ENCODE assay signal across 8 cellular contexts in the genomic region with DNA sequence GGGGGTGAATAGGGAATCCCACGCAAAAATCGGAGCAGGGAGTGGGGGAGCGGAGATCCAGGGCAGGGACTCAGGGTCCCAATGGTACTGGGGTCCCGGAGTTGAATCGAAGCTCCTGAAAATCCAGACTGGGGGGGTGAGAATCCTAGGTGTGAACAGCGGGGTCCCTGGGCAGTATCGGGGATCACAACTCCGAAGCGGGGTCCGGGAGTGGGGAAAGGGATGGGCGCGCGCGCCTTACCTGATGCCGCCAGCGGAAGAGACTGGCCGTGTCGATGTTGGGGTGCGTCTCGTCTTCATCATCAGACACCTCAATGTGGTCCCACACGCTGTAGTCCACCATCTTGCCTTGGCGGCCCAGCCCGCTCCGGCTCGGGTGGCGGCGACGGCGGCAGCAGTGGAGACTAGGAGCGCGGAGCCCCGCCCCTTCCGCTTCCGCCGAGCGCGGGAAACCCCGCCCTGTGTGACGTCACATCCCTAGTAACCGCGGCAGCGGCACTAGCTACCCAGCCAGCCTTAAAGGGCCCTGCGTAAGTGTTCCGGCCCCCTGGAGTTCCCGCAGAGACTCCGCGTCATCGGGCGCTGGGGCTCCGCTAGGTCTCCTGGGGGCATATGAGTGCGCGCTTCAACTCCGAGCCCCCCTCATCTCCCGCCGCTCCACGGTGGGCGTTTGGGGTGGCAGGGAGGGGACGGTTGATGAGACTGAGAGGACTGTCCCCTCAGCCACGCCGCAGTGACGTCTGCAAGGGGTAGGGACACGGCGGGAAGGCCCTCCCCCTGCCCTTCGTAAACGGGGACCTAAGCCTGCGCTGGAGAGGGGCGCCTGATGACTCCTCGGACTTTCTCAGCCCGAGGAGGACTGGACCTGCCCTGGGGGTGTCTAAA. TPM values are rescaled to one million over a fixed set of nuclear protein-coding genes. Genes with fewer than 3 reads are reported as not detected.
DNase-seq lines count a peak whose midpoint lies in the region; ATAC-seq, FAIRE-seq and TF ChIP-seq lines count a peak whose summit lies in the region.

Gene CDC37, minus strand, starts transcription at position 406 of the 885 bp plus-strand sequence. Its CDS starts 63 bp downstream, at position 343.

- peaks cover 49% of the 10 kb centered on the region for H3K79me2 ChIP-seq in keratinocyte (ENCODE audit: control insufficient read depth, insufficient read depth, low read length)

- ATAC-seq in GM19025 (IDR thresholded peaks at IDR 0.05; ENCODE audit: low read depth, unreplicated experiment), result peak; percentile 88
- ATAC-seq in HG03342 (IDR thresholded peaks at IDR 0.05; ENCODE audit: unreplicated experiment), result peak; percentile 73

- DNase-seq in AG09309 (ENCODE audit: low read depth) (peak; percentile 79), NCI-H446 (lab: John Stamatoyannopoulos, UW) (peak; percentile 91 to 99), keratinocyte (ENCODE audit: low read depth, low spot score) (peak; percentile 72)
- peak; percentile 92 for DNase-seq in activated CD4-positive, CD25-positive, alpha-beta regulatory T cell treated with anti-CD3 and anti-CD28 coated beads, Interleukin-2, amount 50 U/mL, for 16 hours (ENCODE audit: low read depth, low spot score)
- DNase-seq in central memory CD4-positive, alpha-beta T cell, result peak; percentile 97
- DNase-seq in stimulated activated CD4-positive, alpha-beta T cell treated with anti-CD3 and anti-CD28 coated beads, Interleukin-12 subunit alpha, Interleukin-12 subunit beta, amount 100 ng/mL, for 48 hours (ENCODE audit: low read depth in 2 of 3, low spot score in 1 of 3), result peak; percentile 97 to 99 (median 97)

- peaks cover 21% of the 10 kb centered on the region for H4K20me1 ChIP-seq in keratinocyte (ENCODE audit: control insufficient read depth, extremely low read depth, insufficient read depth, low read length)

- H3K9ac ChIP-seq in keratinocyte (ENCODE audit: control insufficient read depth, extremely low read depth, insufficient read depth, low read length), result peak within 1 kb of the TSS; percentile 91

- H3K4me3 ChIP-seq in AG09309 (ENCODE audit: control insufficient read depth, low read depth, low read length) (peak within 1 kb of the TSS; percentile 96), keratinocyte (ENCODE audit: control insufficient read depth in 2 of 3, extremely low read depth in 1 of 3, insufficient read depth in 2 of 3, low read depth in 1 of 3, low read length in 3 of 3) (peak within 1 kb of the TSS; percentile 91 to 95 (median 93))

- H3K36me3 ChIP-seq in keratinocyte (ENCODE audit: control insufficient read depth in 2 of 2, extremely low read depth in 1 of 2, insufficient read depth in 2 of 2, low read length in 2 of 2), result peaks cover 10% of the 10 kb centered on the region in 2 experiments

- dilution Hi-C loops in keratinocyte (cut with MboI; ENCODE audit: extremely low pct_ligation_motif_present, low sequenced_read_pairs), result no loop called here

- TF ChIP-seq CTCF in AG09309 (IDR thresholded peaks at IDR 0.05; ENCODE audit: control insufficient read depth, insufficient read depth, low read depth, low read length, missing control alignments), result no peak
- no peak for TF ChIP-seq CTCF in keratinocyte (optimal IDR thresholded peaks at IDR 0.05 in 1 of 3, IDR thresholded peaks at IDR 0.05 in 1 of 3, conservative IDR thresholded peaks at IDR 0.05 in 1 of 3; ENCODE audit: extremely low read depth in 1 of 3, insufficient read depth in 2 of 3, low read length in 3 of 3)

- peak within 1 kb of the TSS; percentile 97 for H2AFZ ChIP-seq in keratinocyte (ENCODE audit: control insufficient read depth, low read length)

- no peaks in the 10 kb centered on the region for H3K9me1 ChIP-seq in keratinocyte (ENCODE audit: control insufficient read depth, extremely low read depth, insufficient read depth, low read length)

- no peak for FAIRE-seq in keratinocyte (lab: Jason Lieb, UNC)

- H3K4me2 ChIP-seq in keratinocyte (ENCODE audit: control insufficient read depth, extremely low read depth, insufficient read depth, low read depth, low read length), result peak within 1 kb of the TSS; percentile 98

- peak within 1 kb of the TSS; percentile 84 for H3K27ac ChIP-seq in keratinocyte (ENCODE audit: control insufficient read depth, insufficient read depth, low read length)

- H3K9me3 ChIP-seq in keratinocyte (ENCODE audit: control insufficient read depth, low read depth, low read length), result no peaks in the 10 kb centered on the region

- peaks cover 21% of the 10 kb centered on the region for H3K27me3 ChIP-seq in keratinocyte (ENCODE audit: control insufficient read depth, extremely low read depth, insufficient read depth, low read length)

- H3K4me1 ChIP-seq in keratinocyte (ENCODE audit: control insufficient read depth, extremely low read depth, insufficient read depth, low read length), result peaks cover 25% of the 10 kb centered on the region

RNA-seq across cellular contexts. Expression of gene CDC37, which starts in this region (rescaled TPM):
- polyA plus RNA-seq in keratinocyte, result 376 to 433 TPM (median 415 TPM) in 3 replicates
- 143 TPM for polyA plus RNA-seq in keratinocyte (2011; ENCODE audit: low read depth)
- polyA plus RNA-seq in keratinocyte (2011; cell fraction: cytosol; rRNA removed), result 241 and 430 TPM in 2 replicates
- 881 and 1,043 TPM in 2 replicates for polyA plus RNA-seq in keratinocyte (2011; cell fraction: nucleus; rRNA removed)
- 131 and 287 TPM in 2 replicates for polyA plus RNA-seq in keratinocyte (2012; ENCODE audit: low replicate concordance)
- polyA minus RNA-seq in keratinocyte, result 116 to 216 TPM (median 123 TPM) in 3 replicates
- polyA minus RNA-seq in keratinocyte (2011; cell fraction: cytosol; rRNA and poly(A)+ RNA removed), result 174 TPM
- polyA minus RNA-seq in keratinocyte (2011; cell fraction: nucleus; rRNA and poly(A)+ RNA removed), result 70.1 and 85.3 TPM in 2 replicates

Comparison
In these comparisons a context has a peak if more than half of its experiments do, and no peak if none do; other contexts are left out.
1. Peak in every context shown above with its lines: DNase-seq, ATAC-seq, H3K4me3 ChIP-seq and H3K27ac ChIP-seq.